Comparison of ENCODE assay signal across 9 cellular contexts in the genomic region with DNA sequence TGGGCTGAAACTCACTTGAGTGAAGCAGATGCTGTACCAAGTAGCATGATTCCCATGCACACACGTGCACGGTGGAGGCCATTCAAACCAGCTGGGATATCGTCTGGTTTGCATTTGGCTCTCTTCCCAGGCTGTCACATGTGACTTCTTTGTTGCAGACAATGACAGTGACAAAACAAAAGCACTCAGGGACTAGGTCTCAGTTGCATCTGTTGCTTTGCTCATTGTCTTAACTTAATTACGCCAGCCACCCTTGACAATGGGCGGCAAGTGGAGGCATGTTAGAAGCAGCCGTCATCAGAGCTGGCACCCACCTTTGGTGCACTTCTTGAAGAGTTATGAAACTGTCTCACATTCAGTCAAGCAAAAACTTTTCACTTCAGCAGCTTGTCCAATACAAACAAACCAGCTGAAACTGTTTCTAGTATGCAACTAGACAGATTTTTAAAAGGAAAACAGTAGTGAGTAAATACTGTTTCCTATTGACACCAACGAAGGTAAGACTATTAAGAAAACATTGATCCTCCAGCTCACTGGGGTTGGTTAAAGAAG.
DNase-seq lines count a peak whose midpoint lies in the region; ATAC-seq, FAIRE-seq and TF ChIP-seq lines count a peak whose summit lies in the region.
"Had no signal": no experiment of that assay in that cellular context is flagged by ENCODE, and none has a peak within 500 bp of the region (broad histone marks: within the 10 kb centered on the region; RNA-seq: fewer than 3 reads in every experiment).

No MANE protein-coding gene starts in this region.

- ATAC-seq in GM21528 (IDR thresholded peaks at IDR 0.05; ENCODE audit: low FRiP score, unreplicated experiment) (peak; percentile 63), sciatic nerve (peak; percentile 68)
- no peak for ATAC-seq in naive thymus-derived CD4-positive, alpha-beta T cell

- no peak overlapping the region for H3K4me3 ChIP-seq in naive thymus-derived CD4-positive, alpha-beta T cell (ENCODE audit: low read length)

- FAIRE-seq in endometrium (lab: Jason Lieb, UNC) (peak; percentile 46), D721Med (lab: Jason Lieb, UNC) (no peak)

- peaks cover 0 to 3% (median 0%) of the 10 kb centered on the region in 5 donors for H3K36me3 Mint-ChIP-seq in naive thymus-derived CD4-positive, alpha-beta T cell

- no peak for TF ChIP-seq CTCF in D721Med (IDR thresholded peaks at IDR 0.05; ENCODE audit: insufficient read depth, missing control alignments)

- CTCF ChIA-PET in naive thymus-derived CD4-positive, alpha-beta T cell (lab: Charles Lee), result no interaction called here

- H3K27me3 ChIP-seq in naive thymus-derived CD4-positive, alpha-beta T cell (ENCODE audit: control insufficient read depth in 2 of 2, insufficient read depth in 2 of 2, low read length in 2 of 2), result no peaks in the 10 kb centered on the region

- H3K27ac Mint-ChIP-seq in naive thymus-derived CD4-positive, alpha-beta T cell, result no peak overlapping the region

- peaks cover 0 to 6% (median 0%) of the 10 kb centered on the region in 11 donors for H3K9me3 Mint-ChIP-seq in naive thymus-derived CD4-positive, alpha-beta T cell
- H3K9me3 Mint-ChIP-seq: neural crest cell had no signal

- no peak overlapping the region for H3K27ac ChIP-seq in naive thymus-derived CD4-positive, alpha-beta T cell (ENCODE audit: low read depth, low read length)

- peaks cover 4 to 11% (median 8%) of the 10 kb centered on the region in 5 donors for H3K27me3 Mint-ChIP-seq in naive thymus-derived CD4-positive, alpha-beta T cell

- POLR2A ChIA-PET in naive thymus-derived CD4-positive, alpha-beta T cell (lab: Charles Lee), result no interaction called here

- intact Hi-C loops in sciatic nerve (cut with DNase I), result no loop called here
- intact Hi-C loops in naive thymus-derived CD4-positive, alpha-beta T cell (cut with micrococcal nuclease), result no loop called here

- H3K36me3 ChIP-seq in naive thymus-derived CD4-positive, alpha-beta T cell (ENCODE audit: control insufficient read depth in 2 of 3, insufficient read depth in 3 of 3, low read length in 3 of 3), result no peaks in the 10 kb centered on the region

- peaks cover 0 to 9% (median 0%) of the 10 kb centered on the region in 7 donors for H3K4me1 Mint-ChIP-seq in naive thymus-derived CD4-positive, alpha-beta T cell

- H3K4me3 Mint-ChIP-seq in naive thymus-derived CD4-positive, alpha-beta T cell, result no peak overlapping the region
- H3K4me3 Mint-ChIP-seq: neural crest cell had no signal

- DNase-seq in NCI-H2081 (lab: John Stamatoyannopoulos, UW) (peak; percentile 82 to 95), sciatic nerve (ENCODE audit: low spot score) (peak; percentile 71), activated T-cell treated with anti-CD3 and anti-CD28 coated beads for 4 hours (no peak), D721Med (ENCODE audit: insufficient read length, low spot score) (no peak), glomerular visceral epithelial cell (ENCODE audit: extremely low spot score) (no peak)
- DNase-seq in naive thymus-derived CD4-positive, alpha-beta T cell, result no peak

- H3K9me3 ChIP-seq in naive thymus-derived CD4-positive, alpha-beta T cell (ENCODE audit: control insufficient read depth in 2 of 3, low read length in 3 of 3), result no peaks in the 10 kb centered on the region

- H3K4me1 ChIP-seq in naive thymus-derived CD4-positive, alpha-beta T cell (ENCODE audit: control insufficient read depth in 2 of 2, insufficient read depth in 2 of 2, low read length in 2 of 2), result no peaks in the 10 kb centered on the region

Comparison
In these comparisons a context has a peak if more than half of its experiments do, and no peak if none do; other contexts are left out.
1. DNase-seq: peak in NCI-H2081 (2 of 2) and sciatic nerve (single experiment); none in activated T-cell treated with anti-CD3 and anti-CD28 coated beads for 4 hours (single experiment), D721Med (single experiment), glomerular visceral epithelial cell (single experiment) and naive thymus-derived CD4-positive, alpha-beta T cell (0 of 9).